In genomic region chr18:33556846-33557245, GRCh38 we compare ENCODE assay signal across 7 cellular contexts. TPM values are rescaled to one million over a fixed set of nuclear protein-coding genes. Genes with fewer than 3 reads are reported as not detected.
"Had no signal": no experiment of that assay in that cellular context is flagged by ENCODE, and none has a peak within 500 bp of the region (broad histone marks: within the 10 kb centered on the region; RNA-seq: fewer than 3 reads in every experiment).

No MANE protein-coding gene starts in this region.

- H2AFZ ChIP-seq: GM23338 had no signal

- H3K4me2 ChIP-seq: GM23338 had no signal

- H3K27ac Mint-ChIP-seq: GM23338, H9, IgD-negative memory B cell had no signal

- DNase-seq: H9, HCEC 1CT had no signal

- ATAC-seq: GM23338, HepG2 had no signal

- H3K4me1 Mint-ChIP-seq: IgD-negative memory B cell had no signal

- H3K9me3 Mint-ChIP-seq: GM23338, H9, IgD-negative memory B cell had no signal

- H3K36me3 Mint-ChIP-seq: IgD-negative memory B cell had no signal

- H3K4me3 ChIP-seq: GM23338 had no signal

- H3K27ac ChIP-seq: HL-60 had no signal

- H3K4me3 Mint-ChIP-seq: GM23338, H9, IgD-negative memory B cell had no signal

- H3K27me3 Mint-ChIP-seq: IgD-negative memory B cell had no signal

RNA-seq across cellular contexts. Expression of gene ASXL3, which starts 21.2 kb away (rescaled TPM):
- total RNA-seq: HepG2, HT1080 had no signal
- polyA plus RNA-seq: HepG2, IgD-negative memory B cell had no signal
